Comparison of ENCODE assay signal across 8 cellular contexts in the genomic region with DNA sequence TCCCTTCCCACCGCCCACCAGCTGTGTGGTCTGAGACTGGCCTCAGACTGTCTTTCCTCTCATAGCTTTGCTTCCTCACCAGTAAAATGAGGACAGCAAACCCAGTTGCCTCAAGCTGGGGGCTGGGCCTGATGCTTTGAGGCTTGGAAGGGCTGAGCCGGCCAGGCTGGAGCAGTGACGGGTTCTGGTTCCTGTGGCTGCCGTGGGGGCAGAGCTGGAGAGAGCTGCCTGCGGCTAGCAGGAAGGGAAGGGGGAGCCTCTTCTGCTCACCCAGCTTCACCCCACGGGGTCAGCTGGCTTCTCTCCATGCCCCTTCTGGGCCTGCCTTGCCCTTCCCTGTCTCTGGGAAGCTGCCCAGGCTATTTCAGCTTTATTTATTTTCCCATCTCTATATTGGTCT. TPM values are rescaled to one million over a fixed set of nuclear protein-coding genes. Genes with fewer than 3 reads are reported as not detected.
DNase-seq lines count a peak whose midpoint lies in the region; FAIRE-seq and TF ChIP-seq lines count a peak whose summit lies in the region.

No MANE protein-coding gene starts in this region.

- 36 to 52% (median 49%) methylated on average over 5 to 6 of the region's 6 CpGs for WGBS in small intestine, 3 donors
- whole genome bisulfite sequencing in prostate gland: 68% methylated on average over 6 of the region's 6 CpGs

- no peak for TF ChIP-seq POLR2A in prostate gland (IDR thresholded peaks at IDR 0.05)

- FAIRE-seq in small intestine (lab: Jason Lieb, UNC): no peak

- H3K4me1 ChIP-seq in cardiac muscle cell (ENCODE audit: low read depth) (no peaks in the 10 kb centered on the region), small intestine (ENCODE audit: control insufficient read depth in 2 of 2, insufficient read depth in 1 of 2, low read depth in 1 of 2, low read length in 1 of 2) (peaks cover 7 to 27% of the 10 kb centered on the region in 2 donors), prostate gland (replicated peaks) (no peaks in the 10 kb centered on the region)

- TF ChIP-seq CTCF in cardiac muscle cell (IDR thresholded peaks at IDR 0.05; ENCODE audit: low read depth, low read length) (no peak), GM10266 (IDR thresholded peaks at IDR 0.05; ENCODE audit: control insufficient read depth, insufficient read depth, low read depth, missing control alignments) (no peak), prostate gland (IDR thresholded peaks at IDR 0.05) (no peak)

- no peak overlapping the region for H3K4me3 ChIP-seq in cardiac muscle cell
- no peak overlapping the region for H3K4me3 ChIP-seq in small intestine (ENCODE audit: low read depth in 1 of 2, low read length in 2 of 2)
- no peak overlapping the region for H3K4me3 ChIP-seq in prostate gland

- H3K36me3 ChIP-seq in cardiac muscle cell (peaks cover 7% of the 10 kb centered on the region), small intestine (ENCODE audit: control insufficient read depth in 2 of 2, insufficient read depth in 2 of 2, low read length in 2 of 2) (peaks cover 6 to 25% of the 10 kb centered on the region in 2 donors), prostate gland (peaks cover 0 to 3% of the 10 kb centered on the region in 2 donors)

- peak overlapping the region; percentile 43 for H3K27ac ChIP-seq in cardiac muscle cell
- H3K27ac ChIP-seq in small intestine (ENCODE audit: low read depth in 1 of 2, low read length in 1 of 2): peak overlapping the region; percentile 52 to 69
- no peak overlapping the region for H3K27ac ChIP-seq in prostate gland

- H3K9me3 ChIP-seq in cardiac muscle cell (ENCODE audit: low read depth) (no peaks in the 10 kb centered on the region), small intestine (ENCODE audit: control insufficient read depth, low read depth) (no peaks in the 10 kb centered on the region), prostate gland (no peaks in the 10 kb centered on the region)

- DNase-seq in KBM-7 (peak; percentile 54), cardiac muscle cell (ENCODE audit: low read depth in 1 of 2, low spot score in 1 of 2) (peak in 1 of 2 donors; percentile 54), small intestine (no peak), T1000 (lab: John Stamatoyannopoulos, UW) (no peak), NCI-H1092 (lab: John Stamatoyannopoulos, UW) (no peak), GM10266 (ENCODE audit: extremely low spot score) (no peak), prostate gland (ENCODE audit: low spot score) (no peak)
- peak; percentile 76 for DNase-seq in activated CD8-positive, alpha-beta memory T cell treated with anti-CD3 and anti-CD28 coated beads for 24 hours

- no peaks in the 10 kb centered on the region for H3K27me3 ChIP-seq in cardiac muscle cell
- no peaks in the 10 kb centered on the region for H3K27me3 ChIP-seq in small intestine (ENCODE audit: control insufficient read depth in 2 of 2, insufficient read depth in 2 of 2, low read length in 2 of 2)
- no peaks in the 10 kb centered on the region for H3K27me3 ChIP-seq in prostate gland (replicated peaks; ENCODE audit: insufficient read depth)

- in situ Hi-C loops in KBM-7 (cut with MboI; ENCODE audit: low pct_unique_long_range_greater_than_20kb, low sequenced_read_pairs): no loop called here

- intact Hi-C loops in prostate gland (cut with DNase I): no loop called here

RNA-seq across cellular contexts. Expression of a gene that starts 23.8 kb away (rescaled TPM):
- 46.0 and 51.2 TPM in 2 replicates for total RNA-seq in cardiac muscle cell
- polyA plus RNA-seq in cardiac muscle cell: 28.1 and 38.0 TPM in 2 replicates
- polyA plus RNA-seq in small intestine: 100 to 1,000 TPM; 152 to 257 (median 213) TPM
- total RNA-seq in prostate gland: 10 to 100 TPM; 61.8 to 93.4 TPM

RNA-seq across cellular contexts. Expression of a gene that starts 40.1 kb away (rescaled TPM):
- 2,451 and 2,692 TPM in 2 replicates for total RNA-seq in cardiac muscle cell
- 567 and 626 TPM in 2 replicates for polyA plus RNA-seq in cardiac muscle cell
- 1,000 to 10,000 TPM; 1,251 to 3,207 (median 2,524) TPM for polyA plus RNA-seq in small intestine
- 1,000 to 10,000 TPM; 1,006 to 2,029 TPM for total RNA-seq in prostate gland

Comparison
In these comparisons a context has a peak if more than half of its experiments do, and no peak if none do; other contexts are left out.
1. DNase-seq: peak in KBM-7 (single experiment) and activated CD8-positive, alpha-beta memory T cell treated with anti-CD3 and anti-CD28 coated beads for 24 hours (single experiment); none in small intestine (single experiment), T1000 (single experiment), NCI-H1092 (single experiment), GM10266 (single experiment) and prostate gland (single experiment).
2. H3K27ac ChIP-seq: peak in cardiac muscle cell (single experiment) and small intestine (2 of 2); none in prostate gland (0 of 2).